ENCODE assay signal across 10 cellular contexts in genomic region chr11:47507016-47507631, GRCh38. TPM values are rescaled to one million over a fixed set of nuclear protein-coding genes. Genes with fewer than 3 reads are reported as not detected.
DNase-seq lines count a peak whose midpoint lies in the region; ATAC-seq and TF ChIP-seq lines count a peak whose summit lies in the region.
"Had no signal": no experiment of that assay in that cellular context is flagged by ENCODE, and none has a peak within 500 bp of the region (broad histone marks: within the 10 kb centered on the region; RNA-seq: fewer than 3 reads in every experiment).

No MANE protein-coding gene starts in this region.

- H3K4me3 ChIP-seq in RWPE2 (ENCODE audit: severe bottlenecking) (no peak overlapping the region), fibroblast of mammary gland (ENCODE audit: control insufficient read depth, low read depth, low read length) (no peak overlapping the region), subcutaneous abdominal adipose tissue (ENCODE audit: low read depth in 1 of 5, low read length in 5 of 5) (no peak overlapping the region)

- no peaks in the 10 kb centered on the region for H3K9me3 Mint-ChIP-seq in activated naive CD4-positive, alpha-beta T cell treated with anti-CD3 and anti-CD28 coated beads, Interleukin-2, amount 50 U/mL, for 72 hours
- H3K9me3 Mint-ChIP-seq in activated naive CD4-positive, alpha-beta T cell treated with anti-CD3 and anti-CD28 coated beads for 36 hours: no peaks in the 10 kb centered on the region

- H3K9ac ChIP-seq in subcutaneous abdominal adipose tissue (ENCODE audit: low read length in 5 of 5): peak overlapping the region in 1 of 5 donors; percentile 35

- H3K36me3 ChIP-seq in RWPE2 (ENCODE audit: low read depth): peaks cover 47% of the 10 kb centered on the region
- H3K36me3 ChIP-seq in subcutaneous abdominal adipose tissue (ENCODE audit: control insufficient read depth in 5 of 5, insufficient read depth in 5 of 5, low read length in 5 of 5): peaks cover 0 to 4% (median 0%) of the 10 kb centered on the region in 5 donors

- no peaks in the 10 kb centered on the region for H3K27me3 Mint-ChIP-seq in activated naive CD4-positive, alpha-beta T cell treated with anti-CD3 and anti-CD28 coated beads for 36 hours (ENCODE audit: low read depth)

- H3K27ac Mint-ChIP-seq in activated naive CD4-positive, alpha-beta T cell treated with anti-CD3 and anti-CD28 coated beads, Interleukin-2, amount 50 U/mL, for 72 hours: peak overlapping the region; percentile 31 to 81
- no peak overlapping the region for H3K27ac Mint-ChIP-seq in activated naive CD4-positive, alpha-beta T cell treated with anti-CD3 and anti-CD28 coated beads for 36 hours

- DNase-seq in activated naive CD4-positive, alpha-beta T cell treated with anti-CD3 and anti-CD28 coated beads, Interleukin-2, amount 50 U/mL, for 72 hours (ENCODE audit: low spot score in 2 of 2): no peak
- DNase-seq in activated naive CD4-positive, alpha-beta T cell treated with anti-CD3 and anti-CD28 coated beads for 36 hours: no peak
- DNase-seq in RWPE2 (ENCODE audit: low spot score) (no peak), fibroblast of mammary gland (ENCODE audit: low read depth) (peak; percentile 49), 8988T (no peak), Kasumi-1 (lab: John Stamatoyannopoulos, UW) (no peak)
- no peak for DNase-seq in activated CD4-positive, CD25-positive, alpha-beta regulatory T cell (lab: John Stamatoyannopoulos, UW)
- DNase-seq: activated gamma-delta T cell treated with Interleukin-2 at 50 U/mL for 16 hours, occipital lobe had no signal

- H3K36me3 Mint-ChIP-seq in activated naive CD4-positive, alpha-beta T cell treated with anti-CD3 and anti-CD28 coated beads, Interleukin-2, amount 50 U/mL, for 72 hours: peaks cover 4% of the 10 kb centered on the region in 2 donors
- peaks cover 17% of the 10 kb centered on the region for H3K36me3 Mint-ChIP-seq in activated naive CD4-positive, alpha-beta T cell treated with anti-CD3 and anti-CD28 coated beads for 36 hours (ENCODE audit: low read depth)

- H3K4me1 Mint-ChIP-seq in activated naive CD4-positive, alpha-beta T cell treated with anti-CD3 and anti-CD28 coated beads for 36 hours (ENCODE audit: low read depth): peaks cover 82% of the 10 kb centered on the region

- H3K9me3 ChIP-seq in RWPE2 (ENCODE audit: severe bottlenecking): no peaks in the 10 kb centered on the region
- H3K9me3 ChIP-seq in subcutaneous abdominal adipose tissue (ENCODE audit: control insufficient read depth in 5 of 5, low read length in 5 of 5): no peaks in the 10 kb centered on the region

- peak overlapping the region; percentile 90 for H3K27ac ChIP-seq in RWPE2 (ENCODE audit: poor library complexity, severe bottlenecking)
- H3K27ac ChIP-seq in subcutaneous abdominal adipose tissue (ENCODE audit: low read depth, low read length): peak overlapping the region; percentile 52

- CTCF ChIA-PET in activated naive CD4-positive, alpha-beta T cell treated with anti-CD3 and anti-CD28 coated beads for 36 hours (lab: Charles Lee): interaction anchor here (0.6 to 0.7 kb wide), 3 partner anchors 45 to 370 kb away, joined by 3 read pairs; no protein-coding TSS in a partner anchor

- intact Hi-C loops in activated naive CD4-positive, alpha-beta T cell treated with anti-CD3 and anti-CD28 coated beads for 36 hours (cut with micrococcal nuclease): no loop called here

- H3K4me1 ChIP-seq in RWPE2 (ENCODE audit: insufficient read depth, poor library complexity, severe bottlenecking) (peaks cover 53% of the 10 kb centered on the region), subcutaneous abdominal adipose tissue (ENCODE audit: control insufficient read depth in 5 of 5, insufficient read depth in 5 of 5, low read length in 5 of 5) (peaks cover 2 to 39% (median 38%) of the 10 kb centered on the region in 5 donors)

- H3K27me3 ChIP-seq in RWPE2 (ENCODE audit: insufficient read depth, poor library complexity, severe bottlenecking) (no peaks in the 10 kb centered on the region), subcutaneous abdominal adipose tissue (ENCODE audit: control insufficient read depth in 5 of 5, insufficient read depth in 4 of 5, low read length in 5 of 5) (no peaks in the 10 kb centered on the region)

- no peak overlapping the region for H3K4me3 Mint-ChIP-seq in activated naive CD4-positive, alpha-beta T cell treated with anti-CD3 and anti-CD28 coated beads for 36 hours

- no peak for ATAC-seq in activated naive CD4-positive, alpha-beta T cell treated with anti-CD3 and anti-CD28 coated beads, Interleukin-2, amount 50 U/mL, for 72 hours
- no peak for ATAC-seq in RWPE2 (ENCODE audit: low read depth)

- TF ChIP-seq CTCF in RWPE2 (IDR thresholded peaks at IDR 0.05; ENCODE audit: poor library complexity, severe bottlenecking): no peak
- TF ChIP-seq CTCF in fibroblast of mammary gland (conservative IDR thresholded peaks at IDR 0.05; ENCODE audit: control insufficient read depth, insufficient read depth, low read depth, low read length): no peak

RNA-seq across cellular contexts. Expression of gene CELF1, which starts 45.8 kb away (rescaled TPM):
- 100 to 1,000 TPM; 105 to 128 TPM for total RNA-seq in activated naive CD4-positive, alpha-beta T cell treated with anti-CD3 and anti-CD28 coated beads, Interleukin-2, amount 50 U/mL, for 72 hours
- 100 to 1,000 TPM; 104 to 105 TPM for total RNA-seq in activated naive CD4-positive, alpha-beta T cell treated with anti-CD3 and anti-CD28 coated beads for 36 hours

RNA-seq across cellular contexts. Expression of gene RAPSN, which starts 58.2 kb away (rescaled TPM):
- total RNA-seq in activated naive CD4-positive, alpha-beta T cell treated with anti-CD3 and anti-CD28 coated beads, Interleukin-2, amount 50 U/mL, for 72 hours: under 1 TPM in 1 of 2 donors, not detected in 1; 0.62 TPM
- not detected for total RNA-seq in activated naive CD4-positive, alpha-beta T cell treated with anti-CD3 and anti-CD28 coated beads for 36 hours
- total RNA-seq: occipital lobe had no signal

RNA-seq across cellular contexts. Expression of gene PTPMT1, which starts 58.3 kb away (rescaled TPM):
- total RNA-seq in activated naive CD4-positive, alpha-beta T cell treated with anti-CD3 and anti-CD28 coated beads, Interleukin-2, amount 50 U/mL, for 72 hours: 10 to 100 TPM; 20.4 to 37.5 TPM
- 10 to 100 TPM; 46.9 to 49.2 TPM for total RNA-seq in activated naive CD4-positive, alpha-beta T cell treated with anti-CD3 and anti-CD28 coated beads for 36 hours
